In the genomic region with DNA sequence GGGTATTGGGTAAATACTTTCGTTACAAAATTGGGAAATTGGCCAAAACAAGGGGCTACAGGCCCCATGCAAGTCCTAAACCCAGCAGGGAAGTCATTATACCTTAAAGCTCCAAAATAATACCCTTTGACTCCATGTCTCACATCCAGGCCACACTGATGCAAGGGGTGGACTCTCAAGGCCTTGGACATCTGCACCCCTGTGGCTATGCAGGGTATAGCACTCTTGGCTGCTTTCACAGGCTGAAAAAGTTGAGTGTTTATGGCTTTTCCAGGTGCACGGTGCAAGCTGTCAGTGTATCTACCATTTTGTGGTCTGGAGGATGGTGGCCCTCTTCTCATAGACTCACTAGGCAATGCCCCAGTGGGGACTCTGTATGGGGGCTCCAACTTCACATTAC, we compare ENCODE assay signal across 13 cellular contexts.
DNase-seq lines count a peak whose midpoint lies in the region; ATAC-seq and TF ChIP-seq lines count a peak whose summit lies in the region.
"Had no signal": no experiment of that assay in that cellular context is flagged by ENCODE, and none has a peak within 500 bp of the region (broad histone marks: within the 10 kb centered on the region; RNA-seq: fewer than 3 reads in every experiment).

No MANE protein-coding gene starts in this region.

- H3K4me1 ChIP-seq in Karpas-422 (ENCODE audit: low read length) (peaks cover 27% of the 10 kb centered on the region), endodermal cell (ENCODE audit: control insufficient read depth, insufficient read depth, low read length) (no peaks in the 10 kb centered on the region)
- no peaks in the 10 kb centered on the region for H3K4me1 ChIP-seq in CD8-positive, alpha-beta T cell (ENCODE audit: insufficient read depth, low read length)

- DNase-seq in GM13977 (ENCODE audit: low spot score) (no peak), Karpas-422 (peak; percentile 60), endodermal cell (peak; percentile 68), NCI-H526 treated with DMSO at 0.1 percent for 48 hours (lab: John Stamatoyannopoulos, UW) (no peak), iPS-NIHi11 (ENCODE audit: low spot score) (no peak)
- no peak for DNase-seq in CD8-positive, alpha-beta T cell
- DNase-seq: CD4-positive, alpha-beta T cell; effector CD8-positive, alpha-beta T cell; IMR-90; NCI-H2029 treated with DMSO at 0.1 percent for 48 hours had no signal

- no peaks in the 10 kb centered on the region for H3K36me3 ChIP-seq in Karpas-422 (ENCODE audit: insufficient read depth, low read length)
- no peaks in the 10 kb centered on the region for H3K36me3 ChIP-seq in endodermal cell (ENCODE audit: control insufficient read depth, insufficient read depth, low read length)
- H3K36me3 ChIP-seq in CD8-positive, alpha-beta T cell (ENCODE audit: insufficient read depth, low read length): no peaks in the 10 kb centered on the region

- WGBS in endodermal cell (ENCODE audit: insufficient coverage in 1 of 2, insufficient read length in 1 of 2), 2 experiments: 71 to 100% methylated on average over 1 to 2 of the region's 2 CpGs

- intact Hi-C loops in CD8-positive, alpha-beta T cell (cut with DNase I, micrococcal nuclease): no loop called here

- no peak overlapping the region for H3K27ac ChIP-seq in C4-2B
- no peak overlapping the region for H3K27ac ChIP-seq in Karpas-422 (ENCODE audit: low read length)
- no peak overlapping the region for H3K27ac ChIP-seq in endodermal cell (ENCODE audit: low read depth, low read length)
- H3K27ac ChIP-seq in CD8-positive, alpha-beta T cell (ENCODE audit: low read depth, low read length): no peak overlapping the region

- H3K4me3 Mint-ChIP-seq in endodermal cell: no peak overlapping the region
- no peak overlapping the region for H3K4me3 Mint-ChIP-seq in CD8-positive, alpha-beta T cell
- H3K4me3 Mint-ChIP-seq: CD4-positive, alpha-beta T cell; T-helper 2 cell treated with Interferon-gamma antibody and Interleukin-4, amounts not matched to agents 5 μg/mL and 100 μg/mL, for 36 hours had no signal

- H3K9me3 ChIP-seq in Karpas-422 (ENCODE audit: low read length): peaks cover 7% of the 10 kb centered on the region
- H3K9me3 ChIP-seq in endodermal cell (ENCODE audit: control insufficient read depth, low read length): no peaks in the 10 kb centered on the region
- no peaks in the 10 kb centered on the region for H3K9me3 ChIP-seq in CD8-positive, alpha-beta T cell (ENCODE audit: low read length)

- no peak overlapping the region for H3K27ac Mint-ChIP-seq in endodermal cell
- no peak overlapping the region for H3K27ac Mint-ChIP-seq in CD8-positive, alpha-beta T cell
- H3K27ac Mint-ChIP-seq: CD4-positive, alpha-beta T cell; T-helper 2 cell treated with Interferon-gamma antibody and Interleukin-4, amounts not matched to agents 5 μg/mL and 100 μg/mL, for 36 hours had no signal

- H4K20me1 ChIP-seq in Karpas-422 (ENCODE audit: insufficient read depth, low read depth, low read length): no peaks in the 10 kb centered on the region

- H3K4me2 ChIP-seq in Karpas-422 (ENCODE audit: low read depth, low read length, poor library complexity, severe bottlenecking): no peak overlapping the region

- CTCF ChIA-PET in CD8-positive, alpha-beta T cell (lab: Charles Lee): no interaction called here

- H3K27me3 Mint-ChIP-seq in endodermal cell (ENCODE audit: insufficient read depth): no peaks in the 10 kb centered on the region
- H3K27me3 Mint-ChIP-seq in CD8-positive, alpha-beta T cell (ENCODE audit: low read depth): no peaks in the 10 kb centered on the region
- H3K27me3 Mint-ChIP-seq: CD4-positive, alpha-beta T cell had no signal

- H3K9ac ChIP-seq in Karpas-422 (ENCODE audit: low read length): no peak overlapping the region
- H3K9ac ChIP-seq in endodermal cell (ENCODE audit: extremely low read depth, low read length, poor library complexity, severe bottlenecking): no peak overlapping the region

- H3K4me1 Mint-ChIP-seq in endodermal cell: no peaks in the 10 kb centered on the region
- no peaks in the 10 kb centered on the region for H3K4me1 Mint-ChIP-seq in CD8-positive, alpha-beta T cell (ENCODE audit: low read depth)

- TF ChIP-seq CTCF in C4-2B (conservative IDR thresholded peaks at IDR 0.05) (peak; percentile 33), GM13977 (IDR thresholded peaks at IDR 0.05; ENCODE audit: extremely low read depth, insufficient read depth, missing control alignments) (peak; percentile 43), endodermal cell (conservative IDR thresholded peaks at IDR 0.05) (peak; percentile 66)
- TF ChIP-seq CTCF in CD8-positive, alpha-beta T cell (IDR thresholded peaks at IDR 0.05): no peak

- H2AFZ ChIP-seq in Karpas-422 (ENCODE audit: low read length): no peak overlapping the region

- H3K27me3 ChIP-seq in Karpas-422 (ENCODE audit: low read length) (no peaks in the 10 kb centered on the region), endodermal cell (ENCODE audit: control insufficient read depth, insufficient read depth, low read length, poor library complexity, severe bottlenecking) (no peaks in the 10 kb centered on the region)
- no peaks in the 10 kb centered on the region for H3K27me3 ChIP-seq in CD8-positive, alpha-beta T cell (ENCODE audit: insufficient read depth, low read length)

- in situ Hi-C loops in GM13977 (cut with MboI; ENCODE audit: low pct_unique_long_range_greater_than_20kb, low sequenced_read_pairs, unreplicated experiment): no loop called here

- H3K79me2 ChIP-seq in Karpas-422 (ENCODE audit: low read length): no peaks in the 10 kb centered on the region

- H3K36me3 Mint-ChIP-seq in endodermal cell (ENCODE audit: low read depth): peaks cover 2% of the 10 kb centered on the region
- no peaks in the 10 kb centered on the region for H3K36me3 Mint-ChIP-seq in CD8-positive, alpha-beta T cell

- H3K4me3 ChIP-seq in Karpas-422 (ENCODE audit: low read length): no peak overlapping the region
- no peak overlapping the region for H3K4me3 ChIP-seq in endodermal cell (ENCODE audit: low read length)
- no peak overlapping the region for H3K4me3 ChIP-seq in CD8-positive, alpha-beta T cell (ENCODE audit: low read depth, low read length)

- no peaks in the 10 kb centered on the region for H3K9me2 ChIP-seq in Karpas-422 (replicated peaks; ENCODE audit: insufficient read depth, low read length)

- POLR2A ChIA-PET in CD8-positive, alpha-beta T cell (lab: Charles Lee): no interaction called here

- no peak for ATAC-seq in CD8-positive, alpha-beta T cell
- no peak for ATAC-seq in GM18870 (IDR thresholded peaks at IDR 0.05; ENCODE audit: unreplicated experiment)

- peaks cover 8% of the 10 kb centered on the region for H3K9me3 Mint-ChIP-seq in endodermal cell
- no peaks in the 10 kb centered on the region for H3K9me3 Mint-ChIP-seq in CD8-positive, alpha-beta T cell
- H3K9me3 Mint-ChIP-seq: CD4-positive, alpha-beta T cell; T-helper 2 cell treated with Interferon-gamma antibody and Interleukin-4, amounts not matched to agents 5 μg/mL and 100 μg/mL, for 36 hours had no signal

Comparison
In these comparisons a context has a peak if more than half of its experiments do, and no peak if none do; other contexts are left out.
1. DNase-seq: peak in Karpas-422 (single experiment) and endodermal cell (single experiment); none in GM13977 (single experiment), NCI-H526 treated with DMSO at 0.1 percent for 48 hours (single experiment), CD8-positive, alpha-beta T cell (0 of 7) and iPS-NIHi11 (single experiment).